ENCODE assay signal across 1 cellular context in the genomic region with DNA sequence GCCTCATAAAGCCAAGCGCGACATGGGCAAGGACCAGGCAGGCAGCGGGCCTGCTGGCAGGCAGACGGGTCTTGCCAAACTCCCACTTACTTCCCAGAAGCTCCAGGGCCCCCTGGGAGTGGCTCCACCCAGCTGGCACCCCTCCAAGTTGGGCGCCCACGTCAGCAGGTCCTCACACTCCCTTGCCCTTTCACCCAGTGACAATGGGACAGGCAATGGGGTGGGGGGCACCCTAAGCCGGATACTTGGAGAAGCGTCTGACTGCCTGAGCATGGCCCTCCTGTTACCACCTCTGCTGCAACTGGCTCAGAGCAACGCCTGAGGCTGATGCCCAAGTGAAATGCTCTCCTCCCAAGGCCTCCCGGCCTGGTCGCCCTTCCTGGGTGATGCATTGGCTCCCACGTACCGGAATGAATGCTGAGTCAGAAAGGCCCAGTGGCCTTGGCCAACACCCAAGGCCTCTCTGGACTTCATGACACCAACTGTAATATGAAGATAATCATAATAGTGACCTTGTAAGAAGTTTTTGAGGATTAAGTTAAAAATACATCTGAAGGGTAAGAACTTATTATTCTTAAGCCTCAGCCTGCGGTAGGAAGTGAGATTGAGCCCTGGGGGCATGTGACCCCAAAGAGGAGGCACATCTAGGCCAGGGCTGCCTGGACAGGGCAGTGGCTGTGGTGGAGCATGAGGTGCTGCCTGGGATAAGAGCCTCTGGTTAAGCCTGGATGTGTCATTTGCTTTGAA.
A peak's percentile ranks its signal among the peaks of the same experiment; 100 is the strongest.
TF ChIP-seq lines count a peak whose summit lies in the region.

No MANE protein-coding gene starts in this region.

TF ChIP-seq in SK-N-SH, 30 proteins besides CTCF, POLR2A, EP300 and RAD21 (continued from another document):
- TF ChIP-seq, protein P1, sequence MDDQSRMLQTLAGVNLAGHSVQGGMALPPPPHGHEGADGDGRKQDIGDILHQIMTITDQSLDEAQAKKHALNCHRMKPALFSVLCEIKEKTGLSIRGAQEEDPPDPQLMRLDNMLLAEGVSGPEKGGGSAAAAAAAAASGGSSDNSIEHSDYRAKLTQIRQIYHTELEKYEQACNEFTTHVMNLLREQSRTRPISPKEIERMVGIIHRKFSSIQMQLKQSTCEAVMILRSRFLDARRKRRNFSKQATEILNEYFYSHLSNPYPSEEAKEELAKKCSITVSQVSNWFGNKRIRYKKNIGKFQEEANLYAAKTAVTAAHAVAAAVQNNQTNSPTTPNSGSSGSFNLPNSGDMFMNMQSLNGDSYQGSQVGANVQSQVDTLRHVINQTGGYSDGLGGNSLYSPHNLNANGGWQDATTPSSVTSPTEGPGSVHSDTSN (IDR thresholded peaks at IDR 0.05): peak; percentile 13; the same call in 1 of the 2 replicates
- TF ChIP-seq, protein P2, sequence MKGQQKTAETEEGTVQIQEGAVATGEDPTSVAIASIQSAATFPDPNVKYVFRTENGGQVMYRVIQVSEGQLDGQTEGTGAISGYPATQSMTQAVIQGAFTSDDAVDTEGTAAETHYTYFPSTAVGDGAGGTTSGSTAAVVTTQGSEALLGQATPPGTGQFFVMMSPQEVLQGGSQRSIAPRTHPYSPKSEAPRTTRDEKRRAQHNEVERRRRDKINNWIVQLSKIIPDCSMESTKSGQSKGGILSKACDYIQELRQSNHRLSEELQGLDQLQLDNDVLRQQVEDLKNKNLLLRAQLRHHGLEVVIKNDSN (IDR thresholded peaks at IDR 0.05; ENCODE audit: borderline replicate concordance, low read depth): no peak
- TF ChIP-seq RCOR1 (IDR thresholded peaks at IDR 0.05; ENCODE audit: low read length) (no peak), NFIC (IDR thresholded peaks at IDR 0.05; ENCODE audit: borderline replicate concordance) (peak; percentile 74)
